In genomic region chr2:165467921-165468320, GRCh38 we compare ENCODE assay signal across 29 cellular contexts. TPM values are rescaled to one million over a fixed set of nuclear protein-coding genes. Genes with fewer than 3 reads are reported as not detected.
DNase-seq lines count a peak whose midpoint lies in the region; ATAC-seq, FAIRE-seq and TF ChIP-seq lines count a peak whose summit lies in the region.
"Had no signal": no experiment of that assay in that cellular context is flagged by ENCODE, and none has a peak within 500 bp of the region (broad histone marks: within the 10 kb centered on the region; RNA-seq: fewer than 3 reads in every experiment).

No MANE protein-coding gene starts in this region.

- H3K27ac ChIP-seq in SK-N-SH (ENCODE audit: low read depth in 2 of 2, low read length in 1 of 2) (peak overlapping the region in 1 of 2 experiments; percentile 94; a peak in 2 of 4 replicates), SK-N-MC (peak overlapping the region; percentile 80), kidney (ENCODE audit: low read depth in 2 of 2, low read length in 2 of 2) (no peak overlapping the region), dorsolateral prefrontal cortex (peak overlapping the region in 3 of 59 donors; percentile 58 to 73 (median 73))
- H3K27ac ChIP-seq: BLaER1, gastroesophageal sphincter, hepatocyte, left lung, Peyer's patch, skin epidermis had no signal

- 88% methylated on average over 3 of the region's 3 CpGs for WGBS in SK-N-SH (ENCODE audit: low lambda C conversion rate)

- no peak overlapping the region for H3K4me2 ChIP-seq in SK-N-SH
- H3K4me2 ChIP-seq: BLaER1, hepatocyte had no signal

- TF ChIP-seq RAD21 in SK-N-SH (IDR thresholded peaks at IDR 0.05; ENCODE audit: low read length) = no peak

- H3K79me2 ChIP-seq in SK-N-SH (ENCODE audit: insufficient read depth) = peaks cover 16% of the 10 kb centered on the region

- H3K4me3 ChIP-seq in SK-N-SH (ENCODE audit: low read depth in 2 of 2, low read length in 1 of 2) (no peak overlapping the region), SK-N-MC (no peak overlapping the region), kidney (ENCODE audit: low read length in 2 of 2) (no peak overlapping the region), dorsolateral prefrontal cortex (no peak overlapping the region)
- H3K4me3 ChIP-seq: BLaER1, gastroesophageal sphincter, hepatocyte, left lung, Peyer's patch, skin epidermis had no signal

- H3K9ac ChIP-seq in SK-N-SH (no peak overlapping the region), SK-N-MC (ENCODE audit: insufficient read length) (no peak overlapping the region), kidney (ENCODE audit: low read length in 2 of 2) (no peak overlapping the region)
- H3K9ac ChIP-seq: BLaER1 had no signal

- CTCF ChIA-PET in SK-N-SH (lab: Yijun Ruan, JAX) = interaction anchor here (1.5 to 2.6 kb wide), 2 partner anchors 16 to 66 kb away, joined by 3 to 23 read pairs; no protein-coding TSS in a partner anchor

- TF ChIP-seq EP300 in SK-N-SH (IDR thresholded peaks at IDR 0.05; ENCODE audit: borderline replicate concordance in 1 of 2, low read depth in 1 of 2, low read length in 1 of 2) = no peak

- peak overlapping the region; percentile 94; the same call in 1 of the 2 replicates for H2AFZ ChIP-seq in SK-N-SH (ENCODE audit: low read depth)

- H3K27me3 ChIP-seq in SK-N-SH (ENCODE audit: insufficient read depth) (no peaks in the 10 kb centered on the region), dorsolateral prefrontal cortex (no peaks in the 10 kb centered on the region)
- H3K27me3 ChIP-seq: BLaER1, gastroesophageal sphincter, hepatocyte, left lung, Peyer's patch had no signal

- no peaks in the 10 kb centered on the region for H3K9me2 ChIP-seq in SK-N-SH

- peaks cover 25 to 29% of the 10 kb centered on the region in 2 experiments; a peak in 3 of 4 replicates for H3K4me1 ChIP-seq in SK-N-SH (ENCODE audit: control insufficient read depth in 1 of 2, insufficient read depth in 2 of 2, low read depth in 1 of 2, low read length in 1 of 2)
- peaks cover 0 to 6% of the 10 kb centered on the region in 2 donors for H3K4me1 ChIP-seq in kidney (ENCODE audit: control insufficient read depth in 1 of 2, insufficient read depth in 1 of 2, low read depth in 1 of 2, low read length in 2 of 2)
- H3K4me1 ChIP-seq: BLaER1, left lung, Peyer's patch had no signal

- H3F3A ChIP-seq in SK-N-SH (replicated peaks; ENCODE audit: insufficient read depth) = peaks cover 12% of the 10 kb centered on the region

- H3K4me3 Mint-ChIP-seq in natural killer cell (no peak overlapping the region), chondrocyte (ENCODE audit: unreplicated experiment) (no peak overlapping the region)
- H3K4me3 Mint-ChIP-seq: activated CD8-positive, alpha-beta T cell treated with anti-CD3 and anti-CD28 coated beads for 36 hours; activated naive CD8-positive, alpha-beta T cell; immature natural killer cell; naive B cell; stimulated activated naive CD8-positive, alpha-beta T cell treated with anti-CD3 and anti-CD28 coated beads, Interleukin-15, amount 100 ng/mL, for 72 hours had no signal

- H3K9me3 ChIP-seq in SK-N-SH (no peaks in the 10 kb centered on the region), SK-N-MC (ENCODE audit: low read depth, low read length) (no peaks in the 10 kb centered on the region), kidney (ENCODE audit: control insufficient read depth in 1 of 2, low read length in 2 of 2) (no peaks in the 10 kb centered on the region)
- H3K9me3 ChIP-seq: BLaER1, gastroesophageal sphincter, left lung, Peyer's patch had no signal

- POLR2A ChIA-PET in SK-N-SH (lab: Yijun Ruan, JAX) = no interaction called here

- intact Hi-C loops in kidney (cut with DNase I) (no loop called here), natural killer cell (cut with micrococcal nuclease) (no loop called here), dorsolateral prefrontal cortex (cut with DNase I) (loop anchor here in 1 of 2 donors (10.0 kb wide), 2 partner anchors 63 to 227 kb away; no protein-coding TSS in a partner anchor)

- H4K20me1 ChIP-seq in SK-N-SH (ENCODE audit: insufficient read depth) = no peaks in the 10 kb centered on the region
- H4K20me1 ChIP-seq: BLaER1 had no signal

- ATAC-seq in SK-N-SH treated with all-trans-retinoic acid at 6 μM for 48 hours = no peak
- no peak for ATAC-seq in natural killer cell
- ATAC-seq: activated CD8-positive, alpha-beta T cell treated with anti-CD3 and anti-CD28 coated beads for 36 hours; gastroesophageal sphincter; left lung; stimulated activated naive CD8-positive, alpha-beta T cell treated with anti-CD3 and anti-CD28 coated beads, Interleukin-15, amount 100 ng/mL, for 72 hours had no signal

- H3K27ac Mint-ChIP-seq in natural killer cell = no peak overlapping the region
- H3K27ac Mint-ChIP-seq in chondrocyte (ENCODE audit: unreplicated experiment) = no peak overlapping the region
- H3K27ac Mint-ChIP-seq: activated CD8-positive, alpha-beta T cell treated with anti-CD3 and anti-CD28 coated beads for 36 hours; activated naive CD8-positive, alpha-beta T cell; immature natural killer cell; naive B cell; stimulated activated naive CD8-positive, alpha-beta T cell treated with anti-CD3 and anti-CD28 coated beads, Interleukin-15, amount 100 ng/mL, for 72 hours had no signal

- H3K27me3 Mint-ChIP-seq in natural killer cell (ENCODE audit: low read depth in 2 of 2) (no peaks in the 10 kb centered on the region), chondrocyte (ENCODE audit: low read depth) (no peaks in the 10 kb centered on the region)
- H3K27me3 Mint-ChIP-seq: stimulated activated naive CD8-positive, alpha-beta T cell treated with anti-CD3 and anti-CD28 coated beads, Interleukin-15, amount 100 ng/mL, for 72 hours had no signal

- no peak for DNase-seq in SK-N-SH
- DNase-seq in SK-N-MC (ENCODE audit: low read depth, low spot score) = no peak
- no peak for DNase-seq in kidney
- DNase-seq in natural killer cell = no peak
- no peak for DNase-seq in chondrocyte (ENCODE audit: low spot score)
- DNase-seq in dorsolateral prefrontal cortex = no peak
- DNase-seq: activated CD4-positive, alpha-beta T cell treated with anti-CD3 and anti-CD28 coated beads for 1 hour; activated CD8-positive, alpha-beta T cell treated with anti-CD3 and anti-CD28 coated beads for 36 hours; anterior cingulate cortex; caudate nucleus; immature natural killer cell; KG1; left lung; naive B cell; NCI-H146; NCI-H2107; NCI-H510A; Peyer's patch; SHP77 treated with DMSO at 0.1 percent for 48 hours; stimulated activated CD4-positive, alpha-beta T cell treated with anti-CD3 and anti-CD28 coated beads, Interleukin-1b, Interleukin-23, amount 100 ng/mL, for 48 hours; stimulated activated CD8-positive, alpha-beta memory T cell treated with anti-CD3 and anti-CD28 coated beads, Interleukin-4, amount 100 ng/mL, for 48 hours; stimulated activated naive CD8-positive, alpha-beta T cell treated with anti-CD3 and anti-CD28 coated beads, Interleukin-15, amount 100 ng/mL, for 72 hours had no signal

- TF ChIP-seq CTCF in SK-N-SH (IDR thresholded peaks at IDR 0.05) (no peak; the same call in 1 of the 2 replicates), kidney (IDR thresholded peaks at IDR 0.05; ENCODE audit: borderline replicate concordance, extremely low read depth, insufficient read depth) (no peak), natural killer cell (IDR thresholded peaks at IDR 0.05) (no peak), chondrocyte (IDR thresholded peaks at IDR 0.05) (no peak), dorsolateral prefrontal cortex (IDR thresholded peaks at IDR 0.05 in 54 of 56, conservative IDR thresholded peaks at IDR 0.05 in 2 of 56; ENCODE audit: low read depth in 1 of 56, partially characterized antibody in 56 of 56) (peak in 1 of 56 donors; percentile 13)

- no peaks in the 10 kb centered on the region for H3K9me3 Mint-ChIP-seq in natural killer cell
- H3K9me3 Mint-ChIP-seq in chondrocyte (ENCODE audit: low read depth) = no peaks in the 10 kb centered on the region
- H3K9me3 Mint-ChIP-seq: activated CD8-positive, alpha-beta T cell treated with anti-CD3 and anti-CD28 coated beads for 36 hours; immature natural killer cell; naive B cell; stimulated activated naive CD8-positive, alpha-beta T cell treated with anti-CD3 and anti-CD28 coated beads, Interleukin-15, amount 100 ng/mL, for 72 hours had no signal

- no peaks in the 10 kb centered on the region for H3K4me1 Mint-ChIP-seq in natural killer cell
- H3K4me1 Mint-ChIP-seq in chondrocyte (ENCODE audit: low read depth) = peaks cover 21% of the 10 kb centered on the region
- H3K4me1 Mint-ChIP-seq: immature natural killer cell; naive B cell; stimulated activated naive CD8-positive, alpha-beta T cell treated with anti-CD3 and anti-CD28 coated beads, Interleukin-15, amount 100 ng/mL, for 72 hours had no signal

- H3K36me3 ChIP-seq in SK-N-SH (replicated peaks in 1 of 2; ENCODE audit: control insufficient read depth in 1 of 2, insufficient read depth in 2 of 2, low read length in 1 of 2) = no peaks in the 10 kb centered on the region
- no peaks in the 10 kb centered on the region for H3K36me3 ChIP-seq in SK-N-MC (ENCODE audit: insufficient read depth, low read length)
- H3K36me3 ChIP-seq in kidney (ENCODE audit: control insufficient read depth in 1 of 2, insufficient read depth in 2 of 2, low read length in 2 of 2) = no peaks in the 10 kb centered on the region
- H3K36me3 ChIP-seq: BLaER1, gastroesophageal sphincter, left lung, Peyer's patch had no signal

- H3K36me3 Mint-ChIP-seq in natural killer cell (no peaks in the 10 kb centered on the region), chondrocyte (ENCODE audit: low read depth) (no peaks in the 10 kb centered on the region)
- H3K36me3 Mint-ChIP-seq: activated naive CD8-positive, alpha-beta T cell; immature natural killer cell; naive B cell had no signal

- FAIRE-seq in kidney (lab: Jason Lieb, UNC) = peak; percentile 8

TF ChIP-seq in SK-N-SH, 30 proteins besides CTCF, POLR2A, EP300 and RAD21 (continues in another document):
- TF ChIP-seq RFX5 (IDR thresholded peaks at IDR 0.05; ENCODE audit: low read length) (no peak), POLR2AphosphoS5 (IDR thresholded peaks at IDR 0.05; ENCODE audit: low read depth, low read length) (no peak), MEF2A (IDR thresholded peaks at IDR 0.05; ENCODE audit: borderline replicate concordance, low read depth) (no peak), GATA2 (CRISPR knock-in tag; IDR thresholded peaks at IDR 0.05) (no peak)

TF ChIP-seq in SK-N-SH treated with all-trans-retinoic acid at 6 μM for 48 hours, 23 proteins besides CTCF, POLR2A, EP300 and RAD21 (continues in another document):
- TF ChIP-seq ZFP3 (CRISPR knock-in tag; IDR thresholded peaks at IDR 0.05) = no peak

RNA-seq across cellular contexts. Expression of gene CSRNP3, which starts 1.6 kb away (rescaled TPM):
- polyA plus RNA-seq in SK-N-SH (2012; rRNA removed) (1.0 and 2.4 TPM in 2 replicates), kidney (ENCODE audit: insufficient read depth, low read depth, low replicate concordance) (3.3 TPM)
- 1.9 and 2.8 TPM in 2 replicates for polyA plus RNA-seq in SK-N-SH (2012; cell fraction: cytosol; rRNA removed)
- 0.72 and 1.2 TPM in 2 replicates for polyA plus RNA-seq in SK-N-SH (2012; cell fraction: nucleus; rRNA removed)
- total RNA-seq in kidney (6.4 TPM), natural killer cell (not detected), chondrocyte (3.7 to 8.2 TPM (median 3.7 TPM) in 3 replicates), dorsolateral prefrontal cortex (100 to 1,000 TPM in 73 of 120 experiments, 10 to 100 TPM in 47; 36.6 to 164 (median 108) TPM)
- total RNA-seq: activated CD8-positive, alpha-beta T cell treated with anti-CD3 and anti-CD28 coated beads for 36 hours; HT1080 had no signal
- polyA plus RNA-seq: immature natural killer cell had no signal
